8 cellular contexts compared by ENCODE assay signal in the genomic region with DNA sequence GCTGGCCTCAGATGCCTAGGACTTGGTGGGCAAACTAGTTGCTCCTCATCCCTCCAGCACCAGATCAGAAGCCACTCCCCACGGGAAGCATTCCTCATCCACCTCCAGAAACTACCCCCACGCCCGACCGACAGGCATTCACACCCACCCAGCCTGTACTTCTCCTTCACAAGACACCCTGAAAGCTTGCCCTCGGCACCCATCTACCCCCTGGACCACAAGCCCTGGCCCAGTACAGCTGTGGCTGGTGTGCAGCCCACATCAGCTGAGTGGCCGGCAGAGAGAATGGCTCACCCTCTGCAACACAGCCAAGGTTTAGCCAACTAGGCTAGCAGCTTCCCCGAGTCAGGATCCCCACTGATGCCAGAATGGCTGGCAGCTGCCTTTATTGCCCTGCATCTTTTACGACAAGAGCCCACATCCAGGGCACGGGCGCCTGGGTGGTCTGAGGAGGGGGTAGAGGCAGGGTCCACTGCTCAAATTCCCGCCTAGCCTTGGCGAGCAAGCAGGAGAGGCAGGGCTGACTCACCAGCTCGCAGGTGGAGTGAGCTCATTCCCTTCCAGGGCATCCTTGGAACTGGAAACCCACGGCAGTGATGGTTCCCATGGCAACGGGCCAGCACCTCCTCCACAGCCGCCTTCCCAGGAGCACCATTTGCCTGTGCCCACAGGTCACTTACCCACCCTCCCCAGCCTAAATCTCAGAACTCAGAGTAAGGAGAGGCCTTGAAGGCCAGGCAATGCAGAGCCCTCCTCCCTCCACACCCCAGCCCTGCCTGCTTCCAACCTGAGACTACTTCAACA. TPM values are rescaled to one million over a fixed set of nuclear protein-coding genes. Genes with fewer than 3 reads are reported as not detected.
DNase-seq lines count a peak whose midpoint lies in the region; ATAC-seq and TF ChIP-seq lines count a peak whose summit lies in the region.

No MANE protein-coding gene starts in this region.

- no peaks in the 10 kb centered on the region for H3K36me3 ChIP-seq in suprapubic skin

- TF ChIP-seq POLR2A in suprapubic skin (IDR thresholded peaks at IDR 0.05) = no peak

- H3K27ac ChIP-seq in suprapubic skin = no peak overlapping the region

- H3K27me3 ChIP-seq in suprapubic skin = no peaks in the 10 kb centered on the region

- TF ChIP-seq CTCF in suprapubic skin (IDR thresholded peaks at IDR 0.05) = no peak

- H3K27me3 Mint-ChIP-seq in dendritic cell treated with granulocyte-macrophage colony-stimulating factor and Interleukin-4, amounts not matched to agents 40 ng/mL and 50 ng/mL, for 4 days = no peaks in the 10 kb centered on the region

- H3K4me3 ChIP-seq in suprapubic skin = no peak overlapping the region

- intact Hi-C loops in dendritic cell treated with granulocyte-macrophage colony-stimulating factor and Interleukin-4, amounts not matched to agents 40 ng/mL and 50 ng/mL, for 4 days (cut with micrococcal nuclease) = no loop called here
- intact Hi-C loops in posterior vena cava (cut with DNase I) = no loop called here

- peaks cover 64% of the 10 kb centered on the region for H3K4me1 ChIP-seq in suprapubic skin

- no peaks in the 10 kb centered on the region for H3K9me3 ChIP-seq in suprapubic skin

- H3K27ac Mint-ChIP-seq in dendritic cell treated with granulocyte-macrophage colony-stimulating factor and Interleukin-4, amounts not matched to agents 40 ng/mL and 50 ng/mL, for 4 days = peak overlapping the region; percentile 72

- WGBS in suprapubic skin = 71% methylated on average over 10 of the region's 16 CpGs

- ATAC-seq in HG02981 (IDR thresholded peaks at IDR 0.05; ENCODE audit: unreplicated experiment) (no peak), HG03025 (IDR thresholded peaks at IDR 0.05; ENCODE audit: low FRiP score, unreplicated experiment) (no peak)

- H3K4me1 Mint-ChIP-seq in dendritic cell treated with granulocyte-macrophage colony-stimulating factor and Interleukin-4, amounts not matched to agents 40 ng/mL and 50 ng/mL, for 4 days (ENCODE audit: low read depth) = peaks cover 90% of the 10 kb centered on the region

- no peak overlapping the region for H3K4me3 Mint-ChIP-seq in dendritic cell treated with granulocyte-macrophage colony-stimulating factor and Interleukin-4, amounts not matched to agents 40 ng/mL and 50 ng/mL, for 4 days

- TF ChIP-seq EP300 in suprapubic skin (IDR thresholded peaks at IDR 0.05) = no peak

- H3K9me3 Mint-ChIP-seq in dendritic cell treated with granulocyte-macrophage colony-stimulating factor and Interleukin-4, amounts not matched to agents 40 ng/mL and 50 ng/mL, for 4 days = no peaks in the 10 kb centered on the region

- H3K36me3 Mint-ChIP-seq in dendritic cell treated with granulocyte-macrophage colony-stimulating factor and Interleukin-4, amounts not matched to agents 40 ng/mL and 50 ng/mL, for 4 days (ENCODE audit: low read depth) = peaks cover 26% of the 10 kb centered on the region

- DNase-seq in ELR (ENCODE audit: low read depth) (peak; percentile 82), NCI-H2196 (lab: John Stamatoyannopoulos, UW; ENCODE audit: unreplicated experiment) (peak; percentile 62), posterior vena cava (ENCODE audit: low spot score) (peak; percentile 78), AG20443 (ENCODE audit: low spot score) (no peak), suprapubic skin (ENCODE audit: low spot score in 2 of 2) (no peak)

RNA-seq across cellular contexts. Expression of a gene that starts 17.1 kb away (rescaled TPM):
- total RNA-seq in posterior vena cava (100 to 1,000 TPM; 665 to 826 TPM), suprapubic skin (100 to 1,000 TPM in 2 of 4 donors, 10 to 100 TPM in 2; 76.8 to 117 (median 94.0) TPM)

Comparison
In these comparisons a context has a peak if more than half of its experiments do, and no peak if none do; other contexts are left out.
1. DNase-seq: peak in ELR (single experiment), NCI-H2196 (single experiment) and posterior vena cava (single experiment); none in AG20443 (single experiment) and suprapubic skin (0 of 2).
2. RNA of a gene that starts 17.1 kb away (total RNA-seq): 665 to 826 TPM in posterior vena cava; 76.8 to 117 TPM in suprapubic skin; every median in the first group is over 4 times any median in the second.